ENCODE assay signal across 2 cellular contexts in the genomic region with DNA sequence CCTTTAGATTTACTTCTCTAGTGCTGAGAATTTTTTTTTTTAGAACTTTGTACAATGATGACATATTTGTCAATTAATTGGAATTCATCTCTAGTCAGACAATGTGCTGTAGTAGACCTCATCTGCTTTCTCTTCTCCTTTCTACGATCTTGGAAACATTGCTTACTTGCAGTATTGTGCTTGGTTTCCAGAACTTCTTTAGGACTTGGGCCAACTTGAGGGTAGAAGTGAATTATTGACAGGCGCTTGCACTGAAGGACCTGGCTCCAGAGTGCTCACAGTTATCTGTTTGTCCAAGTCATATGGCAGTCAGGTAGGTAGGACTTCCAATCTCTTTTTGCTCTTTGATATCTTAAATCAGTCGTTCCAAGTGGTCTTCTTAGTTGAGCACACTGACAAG.
A peak's percentile ranks its signal among the peaks of the same experiment; 100 is the strongest.
TF ChIP-seq lines count a peak whose summit lies in the region.

No MANE protein-coding gene starts in this region.

TF ChIP-seq in HepG2, 621 proteins besides CTCF, POLR2A, EP300 and RAD21:
- TF ChIP-seq WIZ (CRISPR knock-in tag; IDR thresholded peaks at IDR 0.05): no peak
- no peak for TF ChIP-seq ZNF614 (CRISPR knock-in tag; IDR thresholded peaks at IDR 0.05; ENCODE audit: borderline replicate concordance)
- TF ChIP-seq, protein P1, sequence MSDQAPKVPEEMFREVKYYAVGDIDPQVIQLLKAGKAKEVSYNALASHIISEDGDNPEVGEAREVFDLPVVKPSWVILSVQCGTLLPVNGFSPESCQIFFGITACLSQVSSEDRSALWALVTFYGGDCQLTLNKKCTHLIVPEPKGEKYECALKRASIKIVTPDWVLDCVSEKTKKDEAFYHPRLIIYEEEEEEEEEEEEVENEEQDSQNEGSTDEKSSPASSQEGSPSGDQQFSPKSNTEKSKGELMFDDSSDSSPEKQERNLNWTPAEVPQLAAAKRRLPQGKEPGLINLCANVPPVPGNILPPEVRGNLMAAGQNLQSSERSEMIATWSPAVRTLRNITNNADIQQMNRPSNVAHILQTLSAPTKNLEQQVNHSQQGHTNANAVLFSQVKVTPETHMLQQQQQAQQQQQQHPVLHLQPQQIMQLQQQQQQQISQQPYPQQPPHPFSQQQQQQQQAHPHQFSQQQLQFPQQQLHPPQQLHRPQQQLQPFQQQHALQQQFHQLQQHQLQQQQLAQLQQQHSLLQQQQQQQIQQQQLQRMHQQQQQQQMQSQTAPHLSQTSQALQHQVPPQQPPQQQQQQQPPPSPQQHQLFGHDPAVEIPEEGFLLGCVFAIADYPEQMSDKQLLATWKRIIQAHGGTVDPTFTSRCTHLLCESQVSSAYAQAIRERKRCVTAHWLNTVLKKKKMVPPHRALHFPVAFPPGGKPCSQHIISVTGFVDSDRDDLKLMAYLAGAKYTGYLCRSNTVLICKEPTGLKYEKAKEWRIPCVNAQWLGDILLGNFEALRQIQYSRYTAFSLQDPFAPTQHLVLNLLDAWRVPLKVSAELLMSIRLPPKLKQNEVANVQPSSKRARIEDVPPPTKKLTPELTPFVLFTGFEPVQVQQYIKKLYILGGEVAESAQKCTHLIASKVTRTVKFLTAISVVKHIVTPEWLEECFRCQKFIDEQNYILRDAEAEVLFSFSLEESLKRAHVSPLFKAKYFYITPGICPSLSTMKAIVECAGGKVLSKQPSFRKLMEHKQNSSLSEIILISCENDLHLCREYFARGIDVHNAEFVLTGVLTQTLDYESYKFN (CRISPR knock-in tag; conservative IDR thresholded peaks at IDR 0.05): 0 out of 2 replicates have a peak, but pooled peaks have one; percentile 21
- TF ChIP-seq, protein P2, sequence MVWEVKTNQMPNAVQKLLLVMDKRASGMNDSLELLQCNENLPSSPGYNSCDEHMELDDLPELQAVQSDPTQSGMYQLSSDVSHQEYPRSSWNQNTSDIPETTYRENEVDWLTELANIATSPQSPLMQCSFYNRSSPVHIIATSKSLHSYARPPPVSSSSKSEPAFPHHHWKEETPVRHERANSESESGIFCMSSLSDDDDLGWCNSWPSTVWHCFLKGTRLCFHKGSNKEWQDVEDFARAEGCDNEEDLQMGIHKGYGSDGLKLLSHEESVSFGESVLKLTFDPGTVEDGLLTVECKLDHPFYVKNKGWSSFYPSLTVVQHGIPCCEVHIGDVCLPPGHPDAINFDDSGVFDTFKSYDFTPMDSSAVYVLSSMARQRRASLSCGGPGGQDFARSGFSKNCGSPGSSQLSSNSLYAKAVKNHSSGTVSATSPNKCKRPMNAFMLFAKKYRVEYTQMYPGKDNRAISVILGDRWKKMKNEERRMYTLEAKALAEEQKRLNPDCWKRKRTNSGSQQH (CRISPR knock-in tag; IDR thresholded peaks at IDR 0.05; ENCODE audit: low read depth): no peak
- TF ChIP-seq, protein P3, sequence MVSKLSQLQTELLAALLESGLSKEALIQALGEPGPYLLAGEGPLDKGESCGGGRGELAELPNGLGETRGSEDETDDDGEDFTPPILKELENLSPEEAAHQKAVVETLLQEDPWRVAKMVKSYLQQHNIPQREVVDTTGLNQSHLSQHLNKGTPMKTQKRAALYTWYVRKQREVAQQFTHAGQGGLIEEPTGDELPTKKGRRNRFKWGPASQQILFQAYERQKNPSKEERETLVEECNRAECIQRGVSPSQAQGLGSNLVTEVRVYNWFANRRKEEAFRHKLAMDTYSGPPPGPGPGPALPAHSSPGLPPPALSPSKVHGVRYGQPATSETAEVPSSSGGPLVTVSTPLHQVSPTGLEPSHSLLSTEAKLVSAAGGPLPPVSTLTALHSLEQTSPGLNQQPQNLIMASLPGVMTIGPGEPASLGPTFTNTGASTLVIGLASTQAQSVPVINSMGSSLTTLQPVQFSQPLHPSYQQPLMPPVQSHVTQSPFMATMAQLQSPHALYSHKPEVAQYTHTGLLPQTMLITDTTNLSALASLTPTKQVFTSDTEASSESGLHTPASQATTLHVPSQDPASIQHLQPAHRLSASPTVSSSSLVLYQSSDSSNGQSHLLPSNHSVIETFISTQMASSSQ (IDR thresholded peaks at IDR 0.05; ENCODE audit: low read depth): 0 out of 2 replicates have a peak, but pooled peaks have one; percentile 11
- TF ChIP-seq, protein P3 (CRISPR knock-in tag; IDR thresholded peaks at IDR 0.05; ENCODE audit: borderline replicate concordance): no peak
- TF ChIP-seq HNF4A (CRISPR knock-in tag; IDR thresholded peaks at IDR 0.05): 0 out of 2 replicates have a peak, but pooled peaks have one; percentile 16

TF ChIP-seq in SK-N-SH, 30 proteins besides CTCF, POLR2A, EP300 and RAD21:
- TF ChIP-seq TAF1 (IDR thresholded peaks at IDR 0.05; ENCODE audit: borderline replicate concordance, low read depth, low read length): no peak
- no peak for TF ChIP-seq ZBTB33 (IDR thresholded peaks at IDR 0.05; ENCODE audit: borderline replicate concordance, low read depth)
- TF ChIP-seq EZH2phosphoT487 (IDR thresholded peaks at IDR 0.05; ENCODE audit: borderline replicate concordance, low read depth): no peak
- no peak for TF ChIP-seq MAX (IDR thresholded peaks at IDR 0.05; ENCODE audit: low read depth)
- TF ChIP-seq YY1 (IDR thresholded peaks at IDR 0.05; ENCODE audit: low read depth): no peak
- TF ChIP-seq POLR2AphosphoS5 (IDR thresholded peaks at IDR 0.05; ENCODE audit: low read depth, low read length): no peak
- TF ChIP-seq FOSL2 (IDR thresholded peaks at IDR 0.05; ENCODE audit: borderline replicate concordance, low read depth): no peak
- no peak for TF ChIP-seq RFX5 (IDR thresholded peaks at IDR 0.05; ENCODE audit: low read length)
- TF ChIP-seq TEAD4 (IDR thresholded peaks at IDR 0.05; ENCODE audit: borderline replicate concordance, insufficient read depth): no peak
- TF ChIP-seq RCOR1 (IDR thresholded peaks at IDR 0.05; ENCODE audit: low read length): no peak
- TF ChIP-seq NFIC (IDR thresholded peaks at IDR 0.05; ENCODE audit: borderline replicate concordance): no peak
- no peak for TF ChIP-seq REST (IDR thresholded peaks at IDR 0.05; ENCODE audit: low read depth, low read length)
- no peak for TF ChIP-seq GATA2 (CRISPR knock-in tag; IDR thresholded peaks at IDR 0.05)
- TF ChIP-seq ELF1 (IDR thresholded peaks at IDR 0.05): no peak
- TF ChIP-seq SMC3 (IDR thresholded peaks at IDR 0.05; ENCODE audit: low read depth, low read length): no peak
- TF ChIP-seq FOXJ3 (CRISPR knock-in tag; IDR thresholded peaks at IDR 0.05): no peak
- TF ChIP-seq MXI1 (IDR thresholded peaks at IDR 0.05; ENCODE audit: low read depth, low read length): no peak
- no peak for TF ChIP-seq CHD2 (IDR thresholded peaks at IDR 0.05; ENCODE audit: low read length, partially characterized antibody)
- no peak for TF ChIP-seq MEF2A (IDR thresholded peaks at IDR 0.05; ENCODE audit: borderline replicate concordance, low read depth)
- no peak for TF ChIP-seq TCF12 (IDR thresholded peaks at IDR 0.05)
